Comparison of ENCODE assay signal across 12 cellular contexts in the genomic region with DNA sequence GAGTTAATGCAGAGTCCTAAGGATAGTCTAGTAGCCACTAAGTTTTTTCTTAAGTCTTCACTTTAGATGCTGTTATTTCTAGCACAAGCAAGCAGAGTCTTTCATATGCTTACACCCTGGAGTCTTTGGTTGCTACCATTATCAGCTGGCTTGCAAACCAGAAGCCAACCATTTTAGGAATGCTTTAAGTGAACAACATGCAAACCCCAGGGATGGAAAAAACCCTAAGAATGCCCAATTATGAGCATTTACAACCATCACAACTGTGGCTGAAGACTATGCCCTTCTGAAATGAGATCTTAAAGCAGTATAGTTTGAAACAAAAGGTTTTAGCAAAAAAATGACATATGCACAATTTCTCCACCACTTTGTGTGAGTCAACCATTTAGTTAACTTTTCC. TPM values are rescaled to one million over a fixed set of nuclear protein-coding genes. Genes with fewer than 3 reads are reported as not detected.
A peak's percentile ranks its signal among the peaks of the same experiment; 100 is the strongest.
DNase-seq lines count a peak whose midpoint lies in the region; ATAC-seq and TF ChIP-seq lines count a peak whose summit lies in the region.
"Had no signal": no experiment of that assay in that cellular context is flagged by ENCODE, and none has a peak within 500 bp of the region (broad histone marks: within the 10 kb centered on the region; RNA-seq: fewer than 3 reads in every experiment).

No MANE protein-coding gene starts in this region.

- ATAC-seq in stimulated activated effector memory CD8-positive, alpha-beta T cell treated with anti-CD3 and anti-CD28 coated beads, Interleukin-12 subunit alpha, Interleukin-12 subunit beta, amount 100 ng/mL, for 72 hours = no peak
- no peak for ATAC-seq in GM18867 (IDR thresholded peaks at IDR 0.05; ENCODE audit: unreplicated experiment)
- ATAC-seq: natural killer cell had no signal

- H3K4me2 ChIP-seq in OCI-LY1 (ENCODE audit: low read length) = no peak overlapping the region

- H2AFZ ChIP-seq in OCI-LY1 (ENCODE audit: low read length) = no peak overlapping the region

- no peaks in the 10 kb centered on the region for H3K9me3 ChIP-seq in OCI-LY1 (ENCODE audit: low read length)

- H3K79me2 ChIP-seq in OCI-LY1 (ENCODE audit: insufficient read depth, low read length) = no peaks in the 10 kb centered on the region

- peaks cover 51% of the 10 kb centered on the region for H3K4me1 Mint-ChIP-seq in activated T-cell treated with anti-CD3 and anti-CD28 coated beads, Interleukin-2, amount 50 U/mL, for 24 hours (ENCODE audit: low read depth)
- H3K4me1 Mint-ChIP-seq in stimulated activated effector memory CD8-positive, alpha-beta T cell treated with anti-CD3 and anti-CD28 coated beads, Interleukin-12 subunit alpha, Interleukin-12 subunit beta, amount 100 ng/mL, for 72 hours = peaks cover 27% of the 10 kb centered on the region

- no peaks in the 10 kb centered on the region for H3K9me2 ChIP-seq in OCI-LY1 (ENCODE audit: low read depth, low read length)

- peaks cover 7% of the 10 kb centered on the region for H3K27me3 Mint-ChIP-seq in activated T-cell treated with anti-CD3 and anti-CD28 coated beads, Interleukin-2, amount 50 U/mL, for 24 hours

- H3F3A ChIP-seq in OCI-LY1 (ENCODE audit: insufficient read depth, low read length) = no peaks in the 10 kb centered on the region

- peak overlapping the region; percentile 64 for H3K27ac ChIP-seq in OCI-LY1 (ENCODE audit: low read depth, low read length, poor library complexity, severe bottlenecking)

- H3K9me3 Mint-ChIP-seq in activated T-cell treated with anti-CD3 and anti-CD28 coated beads, Interleukin-2, amount 50 U/mL, for 24 hours = peaks cover 2% of the 10 kb centered on the region
- H3K9me3 Mint-ChIP-seq in stimulated activated effector memory CD8-positive, alpha-beta T cell treated with anti-CD3 and anti-CD28 coated beads, Interleukin-12 subunit alpha, Interleukin-12 subunit beta, amount 100 ng/mL, for 72 hours = no peaks in the 10 kb centered on the region
- H3K9me3 Mint-ChIP-seq: natural killer cell had no signal

- DNase-seq in activated T-cell treated with anti-CD3 and anti-CD28 coated beads, Interleukin-2, amount 50 U/mL, for 24 hours = no peak
- no peak for DNase-seq in activated T-cell treated with anti-CD3 and anti-CD28 coated beads, Interleukin-2, amount 50 U/mL, for 48 hours
- DNase-seq in choroid plexus epithelial cell (ENCODE audit: low read depth) = peak; percentile 39
- DNase-seq in stimulated activated effector memory CD8-positive, alpha-beta T cell treated with anti-CD3 and anti-CD28 coated beads, Interleukin-12 subunit alpha, Interleukin-12 subunit beta, amount 100 ng/mL, for 72 hours (ENCODE audit: low spot score in 2 of 2) = no peak
- no peak for DNase-seq in SKM-1 (lab: John Stamatoyannopoulos, UW; ENCODE audit: unreplicated experiment)
- DNase-seq in dermis blood vessel endothelial cell = no peak
- DNase-seq: activated gamma-delta T cell, foreskin melanocyte, natural killer cell, NCI-H446 had no signal

- H3K27ac Mint-ChIP-seq in activated T-cell treated with anti-CD3 and anti-CD28 coated beads, Interleukin-2, amount 50 U/mL, for 24 hours = peak overlapping the region; percentile 79
- H3K27ac Mint-ChIP-seq in stimulated activated effector memory CD8-positive, alpha-beta T cell treated with anti-CD3 and anti-CD28 coated beads, Interleukin-12 subunit alpha, Interleukin-12 subunit beta, amount 100 ng/mL, for 72 hours = no peak overlapping the region

- H3K36me3 Mint-ChIP-seq in activated T-cell treated with anti-CD3 and anti-CD28 coated beads, Interleukin-2, amount 50 U/mL, for 24 hours (ENCODE audit: low read depth) = peaks cover 46% of the 10 kb centered on the region
- H3K36me3 Mint-ChIP-seq in stimulated activated effector memory CD8-positive, alpha-beta T cell treated with anti-CD3 and anti-CD28 coated beads, Interleukin-12 subunit alpha, Interleukin-12 subunit beta, amount 100 ng/mL, for 72 hours = peaks cover 47% of the 10 kb centered on the region
- H3K36me3 Mint-ChIP-seq: natural killer cell had no signal

- peak overlapping the region; percentile 94 for H3K4me3 Mint-ChIP-seq in activated T-cell treated with anti-CD3 and anti-CD28 coated beads, Interleukin-2, amount 50 U/mL, for 24 hours
- H3K4me3 Mint-ChIP-seq in stimulated activated effector memory CD8-positive, alpha-beta T cell treated with anti-CD3 and anti-CD28 coated beads, Interleukin-12 subunit alpha, Interleukin-12 subunit beta, amount 100 ng/mL, for 72 hours = peak overlapping the region; percentile 93

- H3K9ac ChIP-seq in OCI-LY1 (ENCODE audit: low read length) = no peak overlapping the region

- no peaks in the 10 kb centered on the region for H3K36me3 ChIP-seq in OCI-LY1 (ENCODE audit: insufficient read depth, low read length)

- TF ChIP-seq CTCF in OCI-LY1 (IDR thresholded peaks at IDR 0.05; ENCODE audit: low read length) (no peak), choroid plexus epithelial cell (conservative IDR thresholded peaks at IDR 0.05; ENCODE audit: low read depth, low read length) (no peak)

- H3K4me3 ChIP-seq in OCI-LY1 (ENCODE audit: low read depth, low read length, poor library complexity, severe bottlenecking) (no peak overlapping the region), choroid plexus epithelial cell (ENCODE audit: low read depth, low read length) (no peak overlapping the region)

- H3K4me1 ChIP-seq in OCI-LY1 (ENCODE audit: insufficient read depth, low read length, severe bottlenecking) = peaks cover 66% of the 10 kb centered on the region

- H3K27me3 ChIP-seq in OCI-LY1 (ENCODE audit: insufficient read depth, low read length) = no peaks in the 10 kb centered on the region

- H4K20me1 ChIP-seq in OCI-LY1 (ENCODE audit: insufficient read depth, low read length) = no peaks in the 10 kb centered on the region

RNA-seq across cellular contexts. Expression of a gene that starts 6.6 kb away (rescaled TPM):
- 18.0 and 22.7 TPM in 2 replicates for total RNA-seq in dermis blood vessel endothelial cell
